Comparison of ENCODE assay signal across 1 cellular context in the genomic region with DNA sequence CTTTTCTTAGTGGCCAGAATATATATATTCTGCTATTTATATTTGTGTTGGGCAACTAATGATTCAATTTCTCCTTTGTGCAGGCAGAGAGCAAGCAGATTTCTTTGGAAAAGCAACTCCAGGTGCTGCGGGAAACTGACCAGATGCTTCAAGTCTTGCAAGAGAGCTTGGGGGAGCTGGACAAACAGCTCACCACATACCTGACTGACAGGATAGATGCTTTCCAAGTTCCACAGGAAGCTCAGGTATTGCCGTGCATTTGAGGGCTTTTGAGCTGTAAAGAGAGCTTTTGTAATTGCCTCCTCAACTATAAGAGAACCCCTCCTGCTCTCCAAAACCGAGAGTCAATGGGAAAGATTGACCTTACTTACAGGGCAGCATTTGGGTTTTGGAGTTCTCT.
TF ChIP-seq lines count a peak whose summit lies in the region.

No MANE protein-coding gene starts in this region.

TF ChIP-seq in GM23338, 12 proteins besides CTCF, POLR2A, EP300 and RAD21 (continued from another document):
- TF ChIP-seq, protein P1, sequence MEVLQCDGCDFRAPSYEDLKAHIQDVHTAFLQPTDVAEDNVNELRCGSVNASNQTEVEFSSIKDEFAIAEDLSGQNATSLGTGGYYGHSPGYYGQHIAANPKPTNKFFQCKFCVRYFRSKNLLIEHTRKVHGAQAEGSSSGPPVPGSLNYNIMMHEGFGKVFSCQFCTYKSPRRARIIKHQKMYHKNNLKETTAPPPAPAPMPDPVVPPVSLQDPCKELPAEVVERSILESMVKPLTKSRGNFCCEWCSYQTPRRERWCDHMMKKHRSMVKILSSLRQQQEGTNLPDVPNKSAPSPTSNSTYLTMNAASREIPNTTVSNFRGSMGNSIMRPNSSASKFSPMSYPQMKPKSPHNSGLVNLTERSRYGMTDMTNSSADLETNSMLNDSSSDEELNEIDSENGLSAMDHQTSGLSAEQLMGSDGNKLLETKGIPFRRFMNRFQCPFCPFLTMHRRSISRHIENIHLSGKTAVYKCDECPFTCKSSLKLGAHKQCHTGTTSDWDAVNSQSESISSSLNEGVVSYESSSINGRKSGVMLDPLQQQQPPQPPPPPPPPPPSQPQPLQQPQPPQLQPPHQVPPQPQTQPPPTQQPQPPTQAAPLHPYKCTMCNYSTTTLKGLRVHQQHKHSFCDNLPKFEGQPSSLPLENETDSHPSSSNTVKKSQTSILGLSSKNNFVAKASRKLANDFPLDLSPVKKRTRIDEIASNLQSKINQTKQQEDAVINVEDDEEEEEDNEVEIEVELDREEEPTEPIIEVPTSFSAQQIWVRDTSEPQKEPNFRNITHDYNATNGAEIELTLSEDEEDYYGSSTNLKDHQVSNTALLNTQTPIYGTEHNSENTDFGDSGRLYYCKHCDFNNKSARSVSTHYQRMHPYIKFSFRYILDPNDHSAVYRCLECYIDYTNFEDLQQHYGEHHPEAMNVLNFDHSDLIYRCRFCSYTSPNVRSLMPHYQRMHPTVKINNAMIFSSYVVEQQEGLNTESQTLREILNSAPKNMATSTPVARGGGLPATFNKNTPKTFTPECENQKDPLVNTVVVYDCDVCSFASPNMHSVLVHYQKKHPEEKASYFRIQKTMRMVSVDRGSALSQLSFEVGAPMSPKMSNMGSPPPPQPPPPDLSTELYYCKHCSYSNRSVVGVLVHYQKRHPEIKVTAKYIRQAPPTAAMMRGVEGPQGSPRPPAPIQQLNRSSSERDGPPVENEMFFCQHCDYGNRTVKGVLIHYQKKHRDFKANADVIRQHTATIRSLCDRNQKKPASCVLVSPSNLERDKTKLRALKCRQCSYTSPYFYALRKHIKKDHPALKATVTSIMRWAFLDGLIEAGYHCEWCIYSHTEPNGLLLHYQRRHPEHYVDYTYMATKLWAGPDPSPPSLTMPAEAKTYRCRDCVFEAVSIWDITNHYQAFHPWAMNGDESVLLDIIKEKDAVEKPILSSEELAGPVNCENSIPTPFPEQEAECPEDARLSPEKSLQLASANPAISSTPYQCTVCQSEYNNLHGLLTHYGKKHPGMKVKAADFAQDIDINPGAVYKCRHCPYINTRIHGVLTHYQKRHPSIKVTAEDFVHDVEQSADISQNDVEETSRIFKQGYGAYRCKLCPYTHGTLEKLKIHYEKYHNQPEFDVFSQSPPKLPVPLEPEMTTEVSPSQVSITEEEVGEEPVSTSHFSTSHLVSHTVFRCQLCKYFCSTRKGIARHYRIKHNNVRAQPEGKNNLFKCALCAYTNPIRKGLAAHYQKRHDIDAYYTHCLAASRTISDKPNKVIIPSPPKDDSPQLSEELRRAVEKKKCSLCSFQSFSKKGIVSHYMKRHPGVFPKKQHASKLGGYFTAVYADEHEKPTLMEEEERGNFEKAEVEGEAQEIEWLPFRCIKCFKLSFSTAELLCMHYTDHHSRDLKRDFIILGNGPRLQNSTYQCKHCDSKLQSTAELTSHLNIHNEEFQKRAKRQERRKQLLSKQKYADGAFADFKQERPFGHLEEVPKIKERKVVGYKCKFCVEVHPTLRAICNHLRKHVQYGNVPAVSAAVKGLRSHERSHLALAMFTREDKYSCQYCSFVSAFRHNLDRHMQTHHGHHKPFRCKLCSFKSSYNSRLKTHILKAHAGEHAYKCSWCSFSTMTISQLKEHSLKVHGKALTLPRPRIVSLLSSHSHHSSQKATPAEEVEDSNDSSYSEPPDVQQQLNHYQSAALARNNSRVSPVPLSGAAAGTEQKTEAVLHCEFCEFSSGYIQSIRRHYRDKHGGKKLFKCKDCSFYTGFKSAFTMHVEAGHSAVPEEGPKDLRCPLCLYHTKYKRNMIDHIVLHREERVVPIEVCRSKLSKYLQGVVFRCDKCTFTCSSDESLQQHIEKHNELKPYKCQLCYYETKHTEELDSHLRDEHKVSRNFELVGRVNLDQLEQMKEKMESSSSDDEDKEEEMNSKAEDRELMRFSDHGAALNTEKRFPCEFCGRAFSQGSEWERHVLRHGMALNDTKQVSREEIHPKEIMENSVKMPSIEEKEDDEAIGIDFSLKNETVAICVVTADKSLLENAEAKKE (CRISPR knock-in tag; IDR thresholded peaks at IDR 0.05), result no peak
- TF ChIP-seq NANOG (IDR thresholded peaks at IDR 0.05; ENCODE audit: borderline replicate concordance), result no peak
- TF ChIP-seq, protein P2, sequence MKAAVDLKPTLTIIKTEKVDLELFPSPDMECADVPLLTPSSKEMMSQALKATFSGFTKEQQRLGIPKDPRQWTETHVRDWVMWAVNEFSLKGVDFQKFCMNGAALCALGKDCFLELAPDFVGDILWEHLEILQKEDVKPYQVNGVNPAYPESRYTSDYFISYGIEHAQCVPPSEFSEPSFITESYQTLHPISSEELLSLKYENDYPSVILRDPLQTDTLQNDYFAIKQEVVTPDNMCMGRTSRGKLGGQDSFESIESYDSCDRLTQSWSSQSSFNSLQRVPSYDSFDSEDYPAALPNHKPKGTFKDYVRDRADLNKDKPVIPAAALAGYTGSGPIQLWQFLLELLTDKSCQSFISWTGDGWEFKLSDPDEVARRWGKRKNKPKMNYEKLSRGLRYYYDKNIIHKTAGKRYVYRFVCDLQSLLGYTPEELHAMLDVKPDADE (IDR thresholded peaks at IDR 0.05), result no peak
- TF ChIP-seq STAT1 (IDR thresholded peaks at IDR 0.05; ENCODE audit: unreplicated experiment), result no peak
- TF ChIP-seq EZH2 (IDR thresholded peaks at IDR 0.05; ENCODE audit: low read depth, unreplicated experiment), result no peak
- TF ChIP-seq, protein P3, sequence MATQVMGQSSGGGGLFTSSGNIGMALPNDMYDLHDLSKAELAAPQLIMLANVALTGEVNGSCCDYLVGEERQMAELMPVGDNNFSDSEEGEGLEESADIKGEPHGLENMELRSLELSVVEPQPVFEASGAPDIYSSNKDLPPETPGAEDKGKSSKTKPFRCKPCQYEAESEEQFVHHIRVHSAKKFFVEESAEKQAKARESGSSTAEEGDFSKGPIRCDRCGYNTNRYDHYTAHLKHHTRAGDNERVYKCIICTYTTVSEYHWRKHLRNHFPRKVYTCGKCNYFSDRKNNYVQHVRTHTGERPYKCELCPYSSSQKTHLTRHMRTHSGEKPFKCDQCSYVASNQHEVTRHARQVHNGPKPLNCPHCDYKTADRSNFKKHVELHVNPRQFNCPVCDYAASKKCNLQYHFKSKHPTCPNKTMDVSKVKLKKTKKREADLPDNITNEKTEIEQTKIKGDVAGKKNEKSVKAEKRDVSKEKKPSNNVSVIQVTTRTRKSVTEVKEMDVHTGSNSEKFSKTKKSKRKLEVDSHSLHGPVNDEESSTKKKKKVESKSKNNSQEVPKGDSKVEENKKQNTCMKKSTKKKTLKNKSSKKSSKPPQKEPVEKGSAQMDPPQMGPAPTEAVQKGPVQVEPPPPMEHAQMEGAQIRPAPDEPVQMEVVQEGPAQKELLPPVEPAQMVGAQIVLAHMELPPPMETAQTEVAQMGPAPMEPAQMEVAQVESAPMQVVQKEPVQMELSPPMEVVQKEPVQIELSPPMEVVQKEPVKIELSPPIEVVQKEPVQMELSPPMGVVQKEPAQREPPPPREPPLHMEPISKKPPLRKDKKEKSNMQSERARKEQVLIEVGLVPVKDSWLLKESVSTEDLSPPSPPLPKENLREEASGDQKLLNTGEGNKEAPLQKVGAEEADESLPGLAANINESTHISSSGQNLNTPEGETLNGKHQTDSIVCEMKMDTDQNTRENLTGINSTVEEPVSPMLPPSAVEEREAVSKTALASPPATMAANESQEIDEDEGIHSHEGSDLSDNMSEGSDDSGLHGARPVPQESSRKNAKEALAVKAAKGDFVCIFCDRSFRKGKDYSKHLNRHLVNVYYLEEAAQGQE (IDR thresholded peaks at IDR 0.05; ENCODE audit: unreplicated experiment), result no peak
TF ChIP-seq in GM23338: peak in this region for 0.
